In the genomic region with DNA sequence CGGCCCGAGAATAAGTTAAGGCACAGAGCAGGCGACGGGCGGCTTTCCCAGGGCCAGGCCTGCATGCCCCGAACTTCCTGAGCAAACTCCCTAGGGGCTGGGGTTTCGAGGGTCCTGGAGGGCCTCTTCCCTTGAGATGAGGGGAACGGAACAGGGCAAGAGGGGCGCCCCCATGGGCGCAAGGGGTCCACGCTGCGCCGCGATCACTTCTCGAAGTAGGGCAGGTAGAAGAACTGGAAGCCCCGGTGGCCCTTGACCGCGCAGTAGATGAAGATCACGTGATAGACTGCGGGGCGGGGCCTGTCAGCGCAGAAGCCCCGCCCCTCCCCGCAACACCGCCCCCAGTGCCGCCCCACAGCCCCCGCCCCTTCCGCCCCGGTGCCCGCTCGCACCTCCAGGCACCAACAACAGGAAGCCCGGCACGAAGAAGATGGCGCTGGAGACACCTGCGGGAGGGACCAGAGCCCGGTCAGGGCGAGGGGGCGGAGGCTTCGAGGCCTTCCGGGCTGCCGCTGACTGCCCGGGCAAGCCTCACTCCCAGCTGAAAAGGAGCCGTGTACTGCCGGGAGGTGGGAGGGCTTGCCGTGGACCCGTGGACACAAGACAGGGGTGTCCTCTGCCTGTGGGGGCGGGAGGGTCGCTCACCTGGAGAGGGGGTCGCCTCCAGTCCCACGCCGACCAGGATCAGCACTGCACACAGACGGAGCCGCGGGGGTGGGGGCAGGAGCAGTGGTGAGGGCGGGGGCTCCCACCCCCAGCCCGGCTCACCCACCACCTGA, we compare ENCODE assay signal across 8 cellular contexts. TPM values are rescaled to one million over a fixed set of nuclear protein-coding genes. Genes with fewer than 3 reads are reported as not detected.
DNase-seq lines count a peak whose midpoint lies in the region; ATAC-seq, FAIRE-seq and TF ChIP-seq lines count a peak whose summit lies in the region.

No MANE protein-coding gene starts in this region.

- WGBS in A549 (ENCODE audit: missing lambda C conversion rate): 5% methylated on average over 24 of the region's 56 CpGs

- no peaks in the 10 kb centered on the region for H3K9me3 ChIP-seq in A549
- H3K9me3 ChIP-seq in mucosa of descending colon: no peaks in the 10 kb centered on the region

- TF ChIP-seq POLR2A in A549 (IDR thresholded peaks at IDR 0.05; ENCODE audit: low read length): peak; percentile 57

- H3K27ac ChIP-seq in A549: peak overlapping the region; percentile 95 to 99

- H3K36me3 ChIP-seq in mucosa of descending colon (ENCODE audit: low read depth): no peaks in the 10 kb centered on the region

- CTCF ChIA-PET in A549 (lab: Yijun Ruan, JAX): interaction anchor here (0.9 to 1.8 kb wide), 3 partner anchors 23 to 119 kb away, joined by 4 read pairs; a partner anchor contains a TSS

- no peak for TF ChIP-seq CTCF in A549 (IDR thresholded peaks at IDR 0.05)
- no peak for TF ChIP-seq CTCF in epithelial cell of esophagus (IDR thresholded peaks at IDR 0.05; ENCODE audit: insufficient read depth, low read depth, low read length, missing control alignments)
- no peak for TF ChIP-seq CTCF in mucosa of descending colon (IDR thresholded peaks at IDR 0.05)

- no peak for FAIRE-seq in A549 (lab: Jason Lieb, UNC)

- POLR2A ChIA-PET in A549 (lab: Yijun Ruan, JAX): interaction anchor here (0.9 to 1.7 kb wide), 4 partner anchors 12 to 63 kb away, joined by 3 to 5 read pairs (median 4); a partner anchor contains a TSS

- peak overlapping the region; percentile 88 for H3K4me2 ChIP-seq in A549

- ATAC-seq in A549 (peak; percentile 72 to 84), GM19023 (IDR thresholded peaks at IDR 0.05; ENCODE audit: unreplicated experiment) (peak; percentile 45), HG03520 (IDR thresholded peaks at IDR 0.05; ENCODE audit: unreplicated experiment) (peak; percentile 43), mucosa of descending colon (peak; percentile 85)

- no peak; a peak in 1 of 5 replicates for TF ChIP-seq EP300 in A549 (IDR thresholded peaks at IDR 0.05)

- DNase-seq in A549 (ENCODE audit: low read depth in 1 of 2, low spot score in 1 of 2): peak; percentile 91 to 92
- DNase-seq in NOMO-1 (lab: John Stamatoyannopoulos, UW; ENCODE audit: unreplicated experiment in 2 of 2): peak; percentile 92 to 93
- DNase-seq in activated CD8-positive, alpha-beta memory T cell treated with anti-CD3 and anti-CD28 coated beads, Interleukin-2, amount 50 U/mL, for 4 hours: peak; percentile 88
- peak; percentile 94 for DNase-seq in epithelial cell of esophagus (ENCODE audit: low read depth)
- DNase-seq in mucosa of descending colon: peak; percentile 95 to 97 (median 95)
- peak; percentile 83 to 88 for DNase-seq in stimulated activated CD8-positive, alpha-beta memory T cell treated with anti-CD3 and anti-CD28 coated beads, Interleukin-2, amount 100 ng/mL, for 1 hour (ENCODE audit: low read depth in 2 of 2)

- peak overlapping the region; percentile 73 for H3K4me3 ChIP-seq in A549
- H3K4me3 ChIP-seq in epithelial cell of esophagus (ENCODE audit: low read length): peak overlapping the region; percentile 57
- peak overlapping the region; percentile 42 for H3K4me3 ChIP-seq in mucosa of descending colon

- intact Hi-C loops in mucosa of descending colon (cut with DNase I, micrococcal nuclease): no loop called here

- H3K4me1 ChIP-seq in A549 (peaks cover 35% of the 10 kb centered on the region), mucosa of descending colon (ENCODE audit: low read depth) (peaks cover 20% of the 10 kb centered on the region)

- no peak for TF ChIP-seq RAD21 in A549 (conservative IDR thresholded peaks at IDR 0.05 in 1 of 2, IDR thresholded peaks at IDR 0.05 in 1 of 2)

TF ChIP-seq in A549, 52 proteins besides CTCF, POLR2A, EP300 and RAD21 (continues in another document):
- no peak for TF ChIP-seq ZC3H11A (IDR thresholded peaks at IDR 0.05)
- no peak for TF ChIP-seq EHMT2 (IDR thresholded peaks at IDR 0.05; ENCODE audit: low read depth)
- TF ChIP-seq TP53 (CRISPR knock-in tag; IDR thresholded peaks at IDR 0.05): no peak; the same call in 1 of the 2 replicates
- TF ChIP-seq, protein P1, sequence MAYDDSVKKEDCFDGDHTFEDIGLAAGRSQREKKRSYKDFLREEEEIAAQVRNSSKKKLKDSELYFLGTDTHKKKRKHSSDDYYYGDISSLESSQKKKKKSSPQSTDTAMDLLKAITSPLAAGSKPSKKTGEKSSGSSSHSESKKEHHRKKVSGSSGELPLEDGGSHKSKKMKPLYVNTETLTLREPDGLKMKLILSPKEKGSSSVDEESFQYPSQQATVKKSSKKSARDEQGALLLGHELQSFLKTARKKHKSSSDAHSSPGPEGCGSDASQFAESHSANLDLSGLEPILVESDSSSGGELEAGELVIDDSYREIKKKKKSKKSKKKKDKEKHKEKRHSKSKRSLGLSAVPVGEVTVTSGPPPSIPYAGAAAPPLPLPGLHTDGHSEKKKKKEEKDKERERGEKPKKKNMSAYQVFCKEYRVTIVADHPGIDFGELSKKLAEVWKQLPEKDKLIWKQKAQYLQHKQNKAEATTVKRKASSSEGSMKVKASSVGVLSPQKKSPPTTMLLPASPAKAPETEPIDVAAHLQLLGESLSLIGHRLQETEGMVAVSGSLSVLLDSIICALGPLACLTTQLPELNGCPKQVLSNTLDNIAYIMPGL (CRISPR knock-in tag; IDR thresholded peaks at IDR 0.05; ENCODE audit: borderline replicate concordance): no peak
- TF ChIP-seq, protein P2, sequence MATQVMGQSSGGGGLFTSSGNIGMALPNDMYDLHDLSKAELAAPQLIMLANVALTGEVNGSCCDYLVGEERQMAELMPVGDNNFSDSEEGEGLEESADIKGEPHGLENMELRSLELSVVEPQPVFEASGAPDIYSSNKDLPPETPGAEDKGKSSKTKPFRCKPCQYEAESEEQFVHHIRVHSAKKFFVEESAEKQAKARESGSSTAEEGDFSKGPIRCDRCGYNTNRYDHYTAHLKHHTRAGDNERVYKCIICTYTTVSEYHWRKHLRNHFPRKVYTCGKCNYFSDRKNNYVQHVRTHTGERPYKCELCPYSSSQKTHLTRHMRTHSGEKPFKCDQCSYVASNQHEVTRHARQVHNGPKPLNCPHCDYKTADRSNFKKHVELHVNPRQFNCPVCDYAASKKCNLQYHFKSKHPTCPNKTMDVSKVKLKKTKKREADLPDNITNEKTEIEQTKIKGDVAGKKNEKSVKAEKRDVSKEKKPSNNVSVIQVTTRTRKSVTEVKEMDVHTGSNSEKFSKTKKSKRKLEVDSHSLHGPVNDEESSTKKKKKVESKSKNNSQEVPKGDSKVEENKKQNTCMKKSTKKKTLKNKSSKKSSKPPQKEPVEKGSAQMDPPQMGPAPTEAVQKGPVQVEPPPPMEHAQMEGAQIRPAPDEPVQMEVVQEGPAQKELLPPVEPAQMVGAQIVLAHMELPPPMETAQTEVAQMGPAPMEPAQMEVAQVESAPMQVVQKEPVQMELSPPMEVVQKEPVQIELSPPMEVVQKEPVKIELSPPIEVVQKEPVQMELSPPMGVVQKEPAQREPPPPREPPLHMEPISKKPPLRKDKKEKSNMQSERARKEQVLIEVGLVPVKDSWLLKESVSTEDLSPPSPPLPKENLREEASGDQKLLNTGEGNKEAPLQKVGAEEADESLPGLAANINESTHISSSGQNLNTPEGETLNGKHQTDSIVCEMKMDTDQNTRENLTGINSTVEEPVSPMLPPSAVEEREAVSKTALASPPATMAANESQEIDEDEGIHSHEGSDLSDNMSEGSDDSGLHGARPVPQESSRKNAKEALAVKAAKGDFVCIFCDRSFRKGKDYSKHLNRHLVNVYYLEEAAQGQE (IDR thresholded peaks at IDR 0.05): no peak

RNA-seq across cellular contexts. Expression of a gene that starts 4.5 kb away (rescaled TPM):
- 18.1 and 18.8 TPM in 2 replicates for polyA plus RNA-seq in A549 (2011; rRNA removed)
- 53.7 and 68.8 TPM in 2 replicates for polyA plus RNA-seq in A549 (2012; cell fraction: cytosol; rRNA removed)
- polyA plus RNA-seq in A549 (2012; cell fraction: nucleus; rRNA removed): 69.2 and 78.1 TPM in 2 replicates
- 18.0 to 20.6 TPM (median 18.9 TPM) in 3 replicates for polyA plus RNA-seq in A549 (2017; fragmentation: RNase III; extraction: RNeasy Plus Mini Kit Qiagen cat#74134 plus additional on column Dnase treatment)
- 5.1 and 6.6 TPM in 2 replicates for polyA minus RNA-seq in A549 (2011; rRNA and poly(A)+ RNA removed)
- 10 to 100 TPM; 44.7 to 82.2 (median 60.9) TPM for total RNA-seq in mucosa of descending colon

RNA-seq across cellular contexts. Expression of a gene that starts 9.4 kb away (rescaled TPM):
- polyA plus RNA-seq in A549 (2011; rRNA removed) (not detected in 2 replicates), A549 (2017; fragmentation: RNase III; extraction: RNeasy Plus Mini Kit Qiagen cat#74134 plus additional on column Dnase treatment) (not detected in 3 replicates)
- not detected in 2 replicates for polyA plus RNA-seq in A549 (2012; cell fraction: cytosol; rRNA removed)
- polyA plus RNA-seq in A549 (2012; cell fraction: nucleus; rRNA removed): 0.02 TPM in 1 of 2 replicates, not detected in the other
- polyA minus RNA-seq in A549 (2011; rRNA and poly(A)+ RNA removed): not detected in 2 replicates
- total RNA-seq in mucosa of descending colon: 1 to 10 TPM in 2 of 3 donors, under 1 TPM in 1; 0.95 to 1.9 (median 1.2) TPM

RNA-seq across cellular contexts. Expression of a gene that starts 12.1 kb away (rescaled TPM):
- not detected in 2 replicates for polyA plus RNA-seq in A549 (2011; rRNA removed)
- polyA plus RNA-seq in A549 (2012; cell fraction: cytosol; rRNA removed): not detected in 2 replicates
- polyA plus RNA-seq in A549 (2012; cell fraction: nucleus; rRNA removed): not detected in 2 replicates
- polyA plus RNA-seq in A549 (2017; fragmentation: RNase III; extraction: RNeasy Plus Mini Kit Qiagen cat#74134 plus additional on column Dnase treatment): not detected in 3 replicates
- 0.34 TPM in 1 of 2 replicates, not detected in the other for polyA minus RNA-seq in A549 (2011; rRNA and poly(A)+ RNA removed)
- not detected for total RNA-seq in mucosa of descending colon

RNA-seq across cellular contexts. Expression of a gene that starts 18.2 kb away (rescaled TPM):
- polyA plus RNA-seq in A549 (2011; rRNA removed): 50.8 and 56.3 TPM in 2 replicates
- 125 and 129 TPM in 2 replicates for polyA plus RNA-seq in A549 (2012; cell fraction: cytosol; rRNA removed)
- 104 and 133 TPM in 2 replicates for polyA plus RNA-seq in A549 (2012; cell fraction: nucleus; rRNA removed)
- polyA plus RNA-seq in A549 (2017; fragmentation: RNase III; extraction: RNeasy Plus Mini Kit Qiagen cat#74134 plus additional on column Dnase treatment): 57.1 to 74.1 TPM (median 68.8 TPM) in 3 replicates
- polyA minus RNA-seq in A549 (2011; rRNA and poly(A)+ RNA removed): 46.6 and 51.7 TPM in 2 replicates
- total RNA-seq in mucosa of descending colon: 10 to 100 TPM; 33.7 to 84.9 (median 52.2) TPM

RNA-seq across cellular contexts. Expression of a gene that starts 21.3 kb away (rescaled TPM):
- polyA plus RNA-seq in A549 (2011; rRNA removed) (34.6 and 38.0 TPM in 2 replicates), A549 (2017; fragmentation: RNase III; extraction: RNeasy Plus Mini Kit Qiagen cat#74134 plus additional on column Dnase treatment) (37.9 to 46.0 TPM (median 44.2 TPM) in 3 replicates)
- 87.1 and 110 TPM in 2 replicates for polyA plus RNA-seq in A549 (2012; cell fraction: cytosol; rRNA removed)
- 110 and 189 TPM in 2 replicates for polyA plus RNA-seq in A549 (2012; cell fraction: nucleus; rRNA removed)
- 31.3 and 58.1 TPM in 2 replicates for polyA minus RNA-seq in A549 (2011; rRNA and poly(A)+ RNA removed)
- 100 to 1,000 TPM; 133 to 240 (median 184) TPM for total RNA-seq in mucosa of descending colon

Comparison
In these comparisons a context has a peak if more than half of its experiments do, and no peak if none do; other contexts are left out.
1. Peak in every context shown above with its lines: DNase-seq, ATAC-seq, H3K4me3 ChIP-seq and H3K27ac ChIP-seq.